In genomic region chr20:37397954-37398749, GRCh38 we compare ENCODE assay signal across 18 cellular contexts. TPM values are rescaled to one million over a fixed set of nuclear protein-coding genes. Genes with fewer than 3 reads are reported as not detected.
A peak's percentile ranks its signal among the peaks of the same experiment; 100 is the strongest.
DNase-seq lines count a peak whose midpoint lies in the region; ATAC-seq, FAIRE-seq and TF ChIP-seq lines count a peak whose summit lies in the region.
"Had no signal": no experiment of that assay in that cellular context is flagged by ENCODE, and none has a peak within 500 bp of the region (broad histone marks: within the 10 kb centered on the region; RNA-seq: fewer than 3 reads in every experiment).

No MANE protein-coding gene starts in this region.

- H3K4me1 Mint-ChIP-seq in WTC11, result peaks cover 33% of the 10 kb centered on the region
- H3K4me1 Mint-ChIP-seq in stimulated activated effector memory CD8-positive, alpha-beta T cell treated with anti-CD3 and anti-CD28 coated beads, Interleukin-12 subunit alpha, Interleukin-12 subunit beta, amount 100 ng/mL, for 72 hours, result no peaks in the 10 kb centered on the region
- H3K4me1 Mint-ChIP-seq in activated CD8-positive, alpha-beta memory T cell treated with anti-CD3 and anti-CD28 coated beads, Interleukin-2, amount 10 ng/mL, durations not matched to agents 7 days and 5 days, result no peaks in the 10 kb centered on the region
- H3K4me1 Mint-ChIP-seq: B cell had no signal

- peaks cover 10% of the 10 kb centered on the region for H3K36me3 Mint-ChIP-seq in WTC11
- H3K36me3 Mint-ChIP-seq in stimulated activated effector memory CD8-positive, alpha-beta T cell treated with anti-CD3 and anti-CD28 coated beads, Interleukin-12 subunit alpha, Interleukin-12 subunit beta, amount 100 ng/mL, for 72 hours, result peaks cover 6% of the 10 kb centered on the region
- H3K36me3 Mint-ChIP-seq in activated CD8-positive, alpha-beta memory T cell treated with anti-CD3 and anti-CD28 coated beads, Interleukin-2, amount 10 ng/mL, durations not matched to agents 7 days and 5 days, result no peaks in the 10 kb centered on the region

- in situ Hi-C loops in HepG2 (cut with HindIII; ENCODE audit: extremely low pct_ligation_motif_present, low pct_unique_long_range_greater_than_20kb), result no loop called here

- no peaks in the 10 kb centered on the region for H3K9me3 Mint-ChIP-seq in WTC11
- no peaks in the 10 kb centered on the region for H3K9me3 Mint-ChIP-seq in stimulated activated effector memory CD8-positive, alpha-beta T cell treated with anti-CD3 and anti-CD28 coated beads, Interleukin-12 subunit alpha, Interleukin-12 subunit beta, amount 100 ng/mL, for 72 hours
- H3K9me3 Mint-ChIP-seq in activated CD8-positive, alpha-beta memory T cell treated with anti-CD3 and anti-CD28 coated beads, Interleukin-2, amount 10 ng/mL, durations not matched to agents 7 days and 5 days (ENCODE audit: low read depth), result no peaks in the 10 kb centered on the region
- H3K9me3 Mint-ChIP-seq: CD4-positive, alpha-beta T cell had no signal

- no peak for TF ChIP-seq EP300 in HepG2 (IDR thresholded peaks at IDR 0.05; ENCODE audit: low read depth in 2 of 2, low read length in 2 of 2)
- TF ChIP-seq EP300 in HepG2 (CRISPR knock-in tag; IDR thresholded peaks at IDR 0.05; ENCODE audit: borderline replicate concordance), result no peak

- 95% methylated on average over 30 of the region's 30 CpGs for WGBS in HepG2 (ENCODE audit: low lambda C conversion rate)

- no peaks in the 10 kb centered on the region for H3K27me3 Mint-ChIP-seq in WTC11 (ENCODE audit: low read depth)
- H3K27me3 Mint-ChIP-seq in activated CD8-positive, alpha-beta memory T cell treated with anti-CD3 and anti-CD28 coated beads, Interleukin-2, amount 10 ng/mL, durations not matched to agents 7 days and 5 days, result no peaks in the 10 kb centered on the region
- H3K27me3 Mint-ChIP-seq: B cell; CD4-positive, alpha-beta T cell had no signal

- CTCF ChIA-PET in WTC11 (lab: Charles Lee) (interaction anchor here (2.2 to 3.2 kb wide), 4 partner anchors 15 to 136 kb away, joined by 9 to 28 read pairs (median 17); no protein-coding TSS in a partner anchor), HepG2 (lab: Yijun Ruan, JAX; ENCODE audit: low intra/inter-chr PET ratio, low total read pairs) (interaction anchor here (1.0 to 2.2 kb wide), 2 partner anchors 13 to 129 kb away, joined by 3 to 7 read pairs; no protein-coding TSS in a partner anchor)
- CTCF ChIA-PET in activated CD8-positive, alpha-beta memory T cell treated with anti-CD3 and anti-CD28 coated beads, Interleukin-2, amount 10 ng/mL, durations not matched to agents 7 days and 5 days (lab: Charles Lee), result no interaction called here

- no peak for TF ChIP-seq RAD21 in HepG2 (CRISPR knock-in tag; IDR thresholded peaks at IDR 0.05)

- no peak for DNase-seq in WTC11 (ENCODE audit: low spot score)
- no peak for DNase-seq in HepG2 (ENCODE audit: low spot score)
- DNase-seq in stimulated activated effector memory CD8-positive, alpha-beta T cell treated with anti-CD3 and anti-CD28 coated beads, Interleukin-12 subunit alpha, Interleukin-12 subunit beta, amount 100 ng/mL, for 72 hours (ENCODE audit: low spot score in 2 of 2), result no peak
- DNase-seq in activated CD8-positive, alpha-beta memory T cell treated with anti-CD3 and anti-CD28 coated beads, Interleukin-2, amount 10 ng/mL, durations not matched to agents 7 days and 5 days, result no peak
- DNase-seq in NCI-H524 (lab: John Stamatoyannopoulos, UW), result no peak
- DNase-seq: CD4-positive, alpha-beta T cell; NCI-H1417 treated with DMSO at 0.1 percent for 48 hours; NCI-H1930; NCI-H2171; NCI-H446; Right ventricle myocardium superior had no signal

- intact Hi-C loops in HepG2 (cut with micrococcal nuclease; ENCODE audit: unreplicated experiment), result loop anchor here (5.0 kb wide), 1 partner anchor 131 kb away; no protein-coding TSS in a partner anchor

- no peak for TF ChIP-seq POLR2A in HepG2 (IDR thresholded peaks at IDR 0.05; ENCODE audit: insufficient read depth in 1 of 2, low read depth in 2 of 2, low read length in 2 of 2)

- H3K79me2 ChIP-seq in HepG2 (ENCODE audit: insufficient read depth, low read length), result no peaks in the 10 kb centered on the region

- POLR2A ChIA-PET in WTC11 (lab: Charles Lee) (no interaction called here), HepG2 (lab: Yijun Ruan, JAX) (interaction anchor here (1.2 to 3.5 kb wide), 8 partner anchors 18 to 132 kb away, joined by 4 to 14 read pairs (median 6); partner anchors contain the start of genes BLCAP and MANBAL)

- peak overlapping the region; percentile 37; the same call in 1 of the 2 replicates for H3K4me2 ChIP-seq in HepG2 (ENCODE audit: low read depth, low read length)

- H3K4me3 Mint-ChIP-seq in WTC11, result no peak overlapping the region
- no peak overlapping the region for H3K4me3 Mint-ChIP-seq in stimulated activated effector memory CD8-positive, alpha-beta T cell treated with anti-CD3 and anti-CD28 coated beads, Interleukin-12 subunit alpha, Interleukin-12 subunit beta, amount 100 ng/mL, for 72 hours
- no peak overlapping the region for H3K4me3 Mint-ChIP-seq in activated CD8-positive, alpha-beta memory T cell treated with anti-CD3 and anti-CD28 coated beads, Interleukin-2, amount 10 ng/mL, durations not matched to agents 7 days and 5 days
- H3K4me3 Mint-ChIP-seq: B cell; CD4-positive, alpha-beta T cell had no signal

- H3K27ac ChIP-seq in HUES6 (ENCODE audit: low read depth, low read length) (0 out of 2 replicates have a peak overlapping the region, but pooled peaks have one; percentile 20), HepG2 (ENCODE audit: extremely low read length, insufficient read depth, low read length) (peak overlapping the region; percentile 67)
- H3K27ac ChIP-seq: SK-N-MC had no signal

- FAIRE-seq in HepG2 (lab: Jason Lieb, UNC), result no peak
- FAIRE-seq: H54 had no signal

- no peak overlapping the region for H3K9ac ChIP-seq in HUES6 (ENCODE audit: low read length)
- H3K9ac ChIP-seq in HepG2 (ENCODE audit: insufficient read depth, low read depth, low read length), result peak overlapping the region; percentile 12; the same call in 1 of the 2 replicates

- TF ChIP-seq CTCF in WTC11 (IDR thresholded peaks at IDR 0.05) (no peak), HepG2 (CRISPR knock-in tag; IDR thresholded peaks at IDR 0.05) (no peak)

- H4K20me1 ChIP-seq in HepG2 (ENCODE audit: insufficient read depth, low read length), result no peaks in the 10 kb centered on the region

- H3K9me3 ChIP-seq in HUES6 (ENCODE audit: control insufficient read depth, insufficient read depth, low read depth, low read length) (no peaks in the 10 kb centered on the region), HepG2 (ENCODE audit: low read length) (no peaks in the 10 kb centered on the region)

- BruUV-seq in HepG2 (replicated peaks; lab: Mats Ljungman, UMichigan), result no TSS peak

- H3K4me3 ChIP-seq in HUES6 (ENCODE audit: low read depth, low read length) (no peak overlapping the region), HepG2 (replicated peaks in 1 of 3; ENCODE audit: insufficient read depth in 1 of 3, low read depth in 2 of 3, low read length in 3 of 3) (no peak overlapping the region)
- H3K4me3 ChIP-seq: K562, SK-N-MC had no signal

- H3K36me3 ChIP-seq in HUES6 (ENCODE audit: control insufficient read depth, insufficient read depth, low read length), result peaks cover 58% of the 10 kb centered on the region
- H3K36me3 ChIP-seq in HepG2 (replicated peaks in 1 of 2; ENCODE audit: control insufficient read depth in 1 of 2, insufficient read depth in 2 of 2, low read length in 2 of 2), result peaks cover 30 to 61% of the 10 kb centered on the region in 2 experiments

- peaks cover 43% of the 10 kb centered on the region for H3K4me1 ChIP-seq in HUES6 (ENCODE audit: control insufficient read depth, insufficient read depth, low read length)
- H3K4me1 ChIP-seq in HepG2 (ENCODE audit: insufficient read depth, low read length), result peaks cover 62% of the 10 kb centered on the region

- H2AFZ ChIP-seq in HepG2 (ENCODE audit: low read length), result no peak overlapping the region

- no peak for ATAC-seq in WTC11
- ATAC-seq in HepG2, result peak; percentile 9
- peak; percentile 4 for ATAC-seq in stimulated activated effector memory CD8-positive, alpha-beta T cell treated with anti-CD3 and anti-CD28 coated beads, Interleukin-12 subunit alpha, Interleukin-12 subunit beta, amount 100 ng/mL, for 72 hours
- ATAC-seq in activated CD8-positive, alpha-beta memory T cell treated with anti-CD3 and anti-CD28 coated beads, Interleukin-2, amount 10 ng/mL, durations not matched to agents 7 days and 5 days, result no peak
- no peak for ATAC-seq in HG03135 (IDR thresholded peaks at IDR 0.05; ENCODE audit: unreplicated experiment)
- ATAC-seq: Panc1 had no signal

- H3K27me3 ChIP-seq in HUES6 (ENCODE audit: control insufficient read depth, insufficient read depth, low read length), result no peaks in the 10 kb centered on the region
- no peaks in the 10 kb centered on the region for H3K27me3 ChIP-seq in HepG2 (ENCODE audit: control insufficient read depth in 1 of 2, insufficient read depth in 2 of 2, low read length in 2 of 2)

- peak overlapping the region; percentile 79 for H3K27ac Mint-ChIP-seq in WTC11
- H3K27ac Mint-ChIP-seq in stimulated activated effector memory CD8-positive, alpha-beta T cell treated with anti-CD3 and anti-CD28 coated beads, Interleukin-12 subunit alpha, Interleukin-12 subunit beta, amount 100 ng/mL, for 72 hours, result no peak overlapping the region
- H3K27ac Mint-ChIP-seq in activated CD8-positive, alpha-beta memory T cell treated with anti-CD3 and anti-CD28 coated beads, Interleukin-2, amount 10 ng/mL, durations not matched to agents 7 days and 5 days, result no peak overlapping the region
- H3K27ac Mint-ChIP-seq: B cell; CD4-positive, alpha-beta T cell had no signal

RNA-seq across cellular contexts. Expression of gene SRC, which starts 52.2 kb away (rescaled TPM):
- 27.4 to 33.3 TPM (median 30.4 TPM) in 3 replicates for total RNA-seq in WTC11 (2021)
- 54.7 and 59.7 TPM in 2 replicates for total RNA-seq in HepG2 (2016; rRNA removed; fragmentation: Illumina TruSeq; extraction: Trizol)
- 18.4 and 21.0 TPM in 2 replicates for total RNA-seq in HepG2 (2016; cell fraction: cytosol; rRNA removed; fragmentation: Illumina TruSeq; extraction: Trizol; ENCODE audit: low read depth)
- total RNA-seq in HepG2 (2016; cell fraction: insoluble cytoplasmic fraction; rRNA removed; fragmentation: Illumina TruSeq; extraction: Trizol), result 48.2 and 56.8 TPM in 2 replicates
- 25.3 and 30.3 TPM in 2 replicates for total RNA-seq in HepG2 (2016; cell fraction: membrane; rRNA removed; fragmentation: Illumina TruSeq; extraction: Trizol)
- total RNA-seq in HepG2 (2016; cell fraction: nucleus; rRNA removed; fragmentation: Illumina TruSeq; extraction: Trizol), result 60.1 and 65.6 TPM in 2 replicates
- 192 and 229 TPM in 2 replicates for polyA plus RNA-seq in HepG2 (2011; rRNA removed)
- 97.4 and 112 TPM in 2 replicates for polyA plus RNA-seq in HepG2 (2011; cell fraction: cytosol; rRNA removed)
- polyA plus RNA-seq in HepG2 (2011; cell fraction: nucleus; rRNA removed), result 448 and 459 TPM in 2 replicates
- polyA plus RNA-seq in HepG2 (2012), result 148 and 158 TPM in 2 replicates
- 3.4 and 4.0 TPM in 2 replicates for polyA plus RNA-seq in HepG2 (2016; cell fraction: cytosol; fragmentation: Illumina TruSeq; extraction: Trizol; ENCODE audit: low read depth)
- polyA plus RNA-seq in HepG2 (2016; cell fraction: insoluble cytoplasmic fraction; fragmentation: Illumina TruSeq; extraction: Trizol; ENCODE audit: low read depth), result 43.5 and 52.9 TPM in 2 replicates
- polyA plus RNA-seq in HepG2 (2016; cell fraction: membrane; fragmentation: Illumina TruSeq; extraction: Trizol; ENCODE audit: low read depth), result 13.5 and 16.0 TPM in 2 replicates
- 92.1 and 101 TPM in 2 replicates for polyA plus RNA-seq in HepG2 (2016; cell fraction: nucleus; fragmentation: Illumina TruSeq; extraction: Trizol; ENCODE audit: insufficient read depth, low read depth)
- polyA minus RNA-seq in HepG2 (2011; rRNA and poly(A)+ RNA removed; ENCODE audit: low replicate concordance), result 0.87 and 280 TPM in 2 replicates
- 92.5 and 127 TPM in 2 replicates for polyA minus RNA-seq in HepG2 (2011; cell fraction: cytosol; rRNA and poly(A)+ RNA removed)
- polyA minus RNA-seq in HepG2 (2011; cell fraction: nucleus; rRNA and poly(A)+ RNA removed), result 209 and 267 TPM in 2 replicates
- 1 to 10 TPM; 1.9 to 3.6 TPM for total RNA-seq in activated CD8-positive, alpha-beta memory T cell treated with anti-CD3 and anti-CD28 coated beads, Interleukin-2, amount 10 ng/mL, durations not matched to agents 7 days and 5 days

Comparison
In these comparisons a context has a peak if more than half of its experiments do, and no peak if none do; other contexts are left out.
1. ATAC-seq: peak in HepG2 (single experiment) and stimulated activated effector memory CD8-positive, alpha-beta T cell treated with anti-CD3 and anti-CD28 coated beads, Interleukin-12 subunit alpha, Interleukin-12 subunit beta, amount 100 ng/mL, for 72 hours (single experiment); none in WTC11 (single experiment), activated CD8-positive, alpha-beta memory T cell treated with anti-CD3 and anti-CD28 coated beads, Interleukin-2, amount 10 ng/mL, durations not matched to agents 7 days and 5 days (single experiment) and HG03135 (single experiment).